Comparison of ENCODE assay signal across 17 cellular contexts in genomic region chr15:39585394-39585841, GRCh38. TPM values are rescaled to one million over a fixed set of nuclear protein-coding genes. Genes with fewer than 3 reads are reported as not detected.
DNase-seq lines count a peak whose midpoint lies in the region; ATAC-seq and TF ChIP-seq lines count a peak whose summit lies in the region.
"Had no signal": no experiment of that assay in that cellular context is flagged by ENCODE, and none has a peak within 500 bp of the region (broad histone marks: within the 10 kb centered on the region; RNA-seq: fewer than 3 reads in every experiment).

No MANE protein-coding gene starts in this region.

- no peak overlapping the region for H3K4me3 Mint-ChIP-seq in activated T-cell treated with anti-CD3 and anti-CD28 coated beads, Interleukin-2, amount 50 U/mL, for 24 hours
- H3K4me3 Mint-ChIP-seq: activated T-helper 17 cell treated with anti-CD3 and anti-CD28 coated beads, Interleukin-2, amount 50 U/mL, for 72 hours; GM23338; stimulated activated naive CD8-positive, alpha-beta T cell treated with anti-CD3 and anti-CD28 coated beads, Interleukin-15, Interleukin-2, amounts not matched to agents 100 ng/mL and 50 ng/mL, for 24 hours had no signal

- no peaks in the 10 kb centered on the region for H3K9me2 ChIP-seq in GM23248 (ENCODE audit: insufficient read depth)

- peaks cover 8% of the 10 kb centered on the region for H3K4me1 Mint-ChIP-seq in activated T-cell treated with anti-CD3 and anti-CD28 coated beads, Interleukin-2, amount 50 U/mL, for 24 hours (ENCODE audit: low read depth)

- no peak for ATAC-seq in HG02970 (IDR thresholded peaks at IDR 0.05; ENCODE audit: low FRiP score, unreplicated experiment)
- ATAC-seq in HG03175 (IDR thresholded peaks at IDR 0.05; ENCODE audit: unreplicated experiment), result no peak
- ATAC-seq: activated T-helper 17 cell treated with anti-CD3 and anti-CD28 coated beads, Interleukin-2, amount 50 U/mL, for 72 hours; GM23338; left lobe of liver had no signal

- WGBS in GM23248 (ENCODE audit: low coverage in 1 of 2, low lambda C conversion rate in 2 of 2, missing lambda C conversion rate in 2 of 2), 2 experiments, result 39 to 52% methylated on average over 4 of the region's 4 CpGs
- 81 to 90% (median 87%) methylated on average over 4 of the region's 4 CpGs for WGBS in stomach, 5 donors

- TF ChIP-seq CTCF in astrocyte of the cerebellum (IDR thresholded peaks at IDR 0.05; ENCODE audit: low read depth, low read length, missing control alignments) (no peak), stomach (IDR thresholded peaks at IDR 0.05) (no peak)

- in situ Hi-C loops in GM23248 (cut with MboI), result no loop called here
- in situ Hi-C loops in astrocyte of the cerebellum (cut with HindIII; ENCODE audit: low sequenced_read_pairs), result no loop called here

- TF ChIP-seq POLR2A in stomach (IDR thresholded peaks at IDR 0.05), result no peak

- H3F3A ChIP-seq in GM23248 (ENCODE audit: insufficient read depth), result peaks cover 92% of the 10 kb centered on the region

- peaks cover 76% of the 10 kb centered on the region for H3K36me3 ChIP-seq in GM23248 (ENCODE audit: low read depth)
- peaks cover 46 to 88% (median 84%) of the 10 kb centered on the region in 4 donors for H3K36me3 ChIP-seq in stomach

- DNase-seq in GM23248 (peak; percentile 59), astrocyte of the cerebellum (ENCODE audit: low read depth) (no peak), glomerular endothelial cell (ENCODE audit: extremely low read depth, low read depth, low spot score) (peak; percentile 39), stomach (no peak)
- no peak for DNase-seq in activated CD4-positive, alpha-beta T cell treated with anti-CD3 and anti-CD28 coated beads, Interleukin-2, amount 50 U/mL, for 4 hours
- DNase-seq in activated T-cell treated with anti-CD3 and anti-CD28 coated beads, Interleukin-2, amount 50 U/mL, for 24 hours, result no peak
- DNase-seq: activated CD4-positive, CD25-positive, alpha-beta regulatory T cell treated with anti-CD3 and anti-CD28 coated beads, Interleukin-2, amount 50 U/mL, for 72 hours; foreskin melanocyte; NCI-H1417 treated with DMSO at 0.1 percent for 48 hours; nucleus accumbens had no signal

- peak overlapping the region; percentile 74 for H3K4me3 ChIP-seq in GM23248
- peak overlapping the region; percentile 77 for H3K4me3 ChIP-seq in astrocyte of the cerebellum (ENCODE audit: low read depth, low read length)
- H3K4me3 ChIP-seq in stomach, result peak overlapping the region in 3 of 4 donors; percentile 15 to 76 (median 65)
- H3K4me3 ChIP-seq: cardiac muscle cell, GM23338 had no signal

- no peaks in the 10 kb centered on the region for H3K9me3 Mint-ChIP-seq in activated T-cell treated with anti-CD3 and anti-CD28 coated beads, Interleukin-2, amount 50 U/mL, for 24 hours
- H3K9me3 Mint-ChIP-seq: activated T-helper 17 cell treated with anti-CD3 and anti-CD28 coated beads, Interleukin-2, amount 50 U/mL, for 72 hours; GM23338; stimulated activated naive CD8-positive, alpha-beta T cell treated with anti-CD3 and anti-CD28 coated beads, Interleukin-15, Interleukin-2, amounts not matched to agents 100 ng/mL and 50 ng/mL, for 24 hours had no signal

- H3K27ac ChIP-seq in GM23248 (peak overlapping the region; percentile 95), stomach (peak overlapping the region in 2 of 5 donors; percentile 10 to 16)
- H3K27ac ChIP-seq: cardiac muscle cell had no signal

- H3K4me1 ChIP-seq in GM23248 (ENCODE audit: insufficient read depth) (no peaks in the 10 kb centered on the region), stomach (peaks cover 26 to 88% (median 58%) of the 10 kb centered on the region in 4 donors)

- H3K79me2 ChIP-seq in GM23248 (ENCODE audit: insufficient read depth), result peaks cover 15% of the 10 kb centered on the region; the same call in 1 of the 2 replicates

- peaks cover 60% of the 10 kb centered on the region; the same call in 1 of the 2 replicates for H4K20me1 ChIP-seq in GM23248 (ENCODE audit: insufficient read depth)

- peaks cover 25% of the 10 kb centered on the region for H3K27me3 Mint-ChIP-seq in activated T-cell treated with anti-CD3 and anti-CD28 coated beads, Interleukin-2, amount 50 U/mL, for 24 hours

- intact Hi-C loops in stomach (cut with DNase I; ENCODE audit: low total_unique reads), result no loop called here

- TF ChIP-seq EP300 in stomach (IDR thresholded peaks at IDR 0.05), result no peak

- no peak overlapping the region for H3K27ac Mint-ChIP-seq in activated T-cell treated with anti-CD3 and anti-CD28 coated beads, Interleukin-2, amount 50 U/mL, for 24 hours
- H3K27ac Mint-ChIP-seq: activated T-helper 17 cell treated with anti-CD3 and anti-CD28 coated beads, Interleukin-2, amount 50 U/mL, for 72 hours; GM23338 had no signal

- H3K9ac ChIP-seq in GM23248, result peak overlapping the region; percentile 89

- no peaks in the 10 kb centered on the region for H3K9me3 ChIP-seq in GM23248 (ENCODE audit: low read depth)
- H3K9me3 ChIP-seq in stomach, result no peaks in the 10 kb centered on the region

- peak overlapping the region; percentile 75 for H3K4me2 ChIP-seq in GM23248 (ENCODE audit: unreplicated experiment)
- H3K4me2 ChIP-seq: GM23338 had no signal

- H3K27me3 ChIP-seq in GM23248 (replicated peaks; ENCODE audit: insufficient read depth), result no peaks in the 10 kb centered on the region
- peaks cover 0 to 12% (median 4%) of the 10 kb centered on the region in 3 donors for H3K27me3 ChIP-seq in stomach
- H3K27me3 ChIP-seq: cardiac muscle cell had no signal

- H2AFZ ChIP-seq in GM23248, result no peak overlapping the region
- H2AFZ ChIP-seq: GM23338 had no signal

- no peaks in the 10 kb centered on the region for H3K36me3 Mint-ChIP-seq in activated T-cell treated with anti-CD3 and anti-CD28 coated beads, Interleukin-2, amount 50 U/mL, for 24 hours (ENCODE audit: low read depth)

RNA-seq across cellular contexts. Expression of gene THBS1, which starts 4.5 kb away (rescaled TPM):
- total RNA-seq in GM23248 (2014; rRNA removed; shearing (Covaris generic)), result 7,697 and 8,549 TPM in 2 replicates
- polyA plus RNA-seq in GM23248 (2016; fragmentation: Nextera tagmentation; extraction: Ambion mirVana) (2,858 and 2,877 TPM in 2 replicates), stomach (10 to 100 TPM; 12.9 to 18.2 (median 16.0) TPM)
- total RNA-seq in glomerular endothelial cell (2,289 and 4,309 TPM in 2 replicates), stomach (100 to 1,000 TPM; 112 to 842 (median 505) TPM)

Comparison
In these comparisons a context has a peak if more than half of its experiments do, and no peak if none do; other contexts are left out.
1. DNase-seq: peak in GM23248 (single experiment) and glomerular endothelial cell (single experiment); none in astrocyte of the cerebellum (single experiment), stomach (single experiment), activated CD4-positive, alpha-beta T cell treated with anti-CD3 and anti-CD28 coated beads, Interleukin-2, amount 50 U/mL, for 4 hours (0 of 2) and activated T-cell treated with anti-CD3 and anti-CD28 coated beads, Interleukin-2, amount 50 U/mL, for 24 hours (single experiment).
2. Peak in every context shown above with its lines, with median percentiles within 50 percentile points of each other: H3K4me3 ChIP-seq.